In the genomic region with DNA sequence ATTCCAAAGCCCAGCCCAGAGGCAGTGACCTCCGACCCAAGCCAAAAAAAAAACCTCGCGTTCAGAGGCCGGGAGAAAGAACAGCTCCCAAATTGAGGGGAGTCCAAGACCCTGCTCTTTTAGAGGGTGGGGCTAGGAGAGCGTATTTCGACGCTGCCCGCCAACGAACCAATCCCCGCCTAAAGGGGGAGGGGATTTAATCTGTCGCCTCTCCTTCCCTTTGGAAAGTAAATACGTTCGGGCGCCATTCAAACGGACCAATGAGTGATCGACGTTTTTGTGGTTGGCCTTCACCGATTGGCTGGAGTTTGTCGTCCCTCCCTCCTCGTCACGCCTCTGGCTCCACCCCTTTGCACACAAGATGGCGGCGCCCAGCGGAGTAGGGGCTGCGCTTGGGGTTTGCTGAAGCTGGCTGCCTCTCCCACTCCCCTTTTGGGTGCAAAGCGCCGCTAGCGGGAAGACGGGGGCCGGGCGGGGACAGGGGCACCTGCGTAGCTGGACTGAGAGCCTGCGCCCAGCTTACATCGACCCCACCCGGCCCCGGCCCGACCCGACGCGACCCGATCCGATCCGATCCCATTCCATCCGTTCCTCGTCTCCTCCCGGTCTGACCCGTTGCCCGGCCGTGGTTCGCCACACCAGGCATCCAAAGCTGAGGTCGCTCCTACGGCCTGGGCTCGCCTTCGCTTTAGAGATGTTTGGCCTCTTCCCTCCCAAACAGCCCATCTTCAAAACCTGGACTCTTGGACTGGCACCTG, we compare ENCODE assay signal across 1 cellular context.
A peak's percentile ranks its signal among the peaks of the same experiment; 100 is the strongest.
TF ChIP-seq lines count a peak whose summit lies in the region.

A gene (plus strand): TSS at position 355 of the 758 bp plus-strand sequence. CDS start 596 bp downstream, outside the sequence.

TF ChIP-seq in H1, 55 proteins besides CTCF, POLR2A, EP300 and RAD21 (continued from another document):
- TF ChIP-seq SIX5 (IDR thresholded peaks at IDR 0.05; ENCODE audit: low read depth, low read length) (no peak), BRCA1 (IDR thresholded peaks at IDR 0.05; ENCODE audit: low read depth, low read length) (no peak), EZH2 (IDR thresholded peaks at IDR 0.05; ENCODE audit: low read depth, low read length, severe bottlenecking) (no peak), HDAC6 (IDR thresholded peaks at IDR 0.05; ENCODE audit: low read depth, low read length) (no peak), NRF1 (IDR thresholded peaks at IDR 0.05; ENCODE audit: low read depth, low read length) (no peak), GTF2F1 (IDR thresholded peaks at IDR 0.05; ENCODE audit: borderline replicate concordance, low read depth, low read length) (no peak), TBP (IDR thresholded peaks at IDR 0.05; ENCODE audit: low read depth, low read length) (peak; percentile 67), TAF7 (optimal IDR thresholded peaks at IDR 0.05; ENCODE audit: borderline replicate concordance, low read depth, low read length) (no peak), KDM1A (IDR thresholded peaks at IDR 0.05; ENCODE audit: borderline replicate concordance, low read length) (no peak), ZNF274 (IDR thresholded peaks at IDR 0.05; ENCODE audit: borderline replicate concordance, extremely low read depth, low read length) (no peak), KDM4A (IDR thresholded peaks at IDR 0.05; ENCODE audit: low read depth, low read length, severe bottlenecking) (peak; percentile 62), RBBP5 (IDR thresholded peaks at IDR 0.05; ENCODE audit: borderline replicate concordance, low read depth, low read length) (0 out of 2 replicates have a peak, but pooled peaks have one; percentile 17), CBX8 (IDR thresholded peaks at IDR 0.05; ENCODE audit: borderline replicate concordance, low read depth, low read length) (no peak), SIRT6 (IDR thresholded peaks at IDR 0.05; ENCODE audit: low read length) (no peak), POU5F1 (IDR thresholded peaks at IDR 0.05; ENCODE audit: low read depth, low read length) (no peak), NANOG (IDR thresholded peaks at IDR 0.05; ENCODE audit: insufficient read depth, low read depth, low read length, poor library complexity, severe bottlenecking) (no peak), CTBP2 (IDR thresholded peaks at IDR 0.05; ENCODE audit: borderline replicate concordance, insufficient read depth, insufficient read length, low read length) (no peak), POLR2AphosphoS5 (IDR thresholded peaks at IDR 0.05; ENCODE audit: low read depth, low read length) (peak; percentile 76), FOSL1 (IDR thresholded peaks at IDR 0.05; ENCODE audit: insufficient read depth, low read depth, low read length) (no peak), TAF1 (IDR thresholded peaks at IDR 0.05; ENCODE audit: low read depth, low read length) (peak; percentile 88), JUN (IDR thresholded peaks at IDR 0.05; ENCODE audit: low read depth, low read length) (no peak), SIN3A (conservative IDR thresholded peaks at IDR 0.05 in 1 of 2, IDR thresholded peaks at IDR 0.05 in 1 of 2; ENCODE audit: low read depth in 1 of 2, low read length in 2 of 2) (0 out of 4 replicates have a peak, but pooled peaks of 1 of the 2 experiments have one; percentile 63), MAFK (IDR thresholded peaks at IDR 0.05; ENCODE audit: low read depth, low read length) (no peak), SP1 (IDR thresholded peaks at IDR 0.05; ENCODE audit: low read depth, low read length) (peak; percentile 98), KDM5A (IDR thresholded peaks at IDR 0.05; ENCODE audit: low read length) (peak; percentile 99), ASH2L (IDR thresholded peaks at IDR 0.05; ENCODE audit: low read length) (peak; percentile 81), CREB1 (IDR thresholded peaks at IDR 0.05) (peak; percentile 90), SP4 (IDR thresholded peaks at IDR 0.05; ENCODE audit: low read length) (no peak), RFX5 (IDR thresholded peaks at IDR 0.05; ENCODE audit: borderline replicate concordance, low read depth, low read length) (no peak), HDAC2 (IDR thresholded peaks at IDR 0.05; ENCODE audit: borderline replicate concordance in 1 of 2, low read depth in 2 of 2, low read length in 2 of 2) (peak in 1 of 2 experiments; percentile 84; a peak in 1 of 4 replicates), EGR1 (IDR thresholded peaks at IDR 0.05; ENCODE audit: borderline replicate concordance, low read depth, low read length) (no peak), CHD2 (IDR thresholded peaks at IDR 0.05; ENCODE audit: low read length) (peak; percentile 77), SP2 (IDR thresholded peaks at IDR 0.05; ENCODE audit: low read length) (peak; percentile 24; the same call in 1 of the 2 replicates), YY1 (IDR thresholded peaks at IDR 0.05; ENCODE audit: low read depth, low read length) (peak; percentile 98), SAP30 (IDR thresholded peaks at IDR 0.05; ENCODE audit: insufficient read depth, insufficient replicate concordance, low read length) (no peak), TCF12 (IDR thresholded peaks at IDR 0.05; ENCODE audit: low read depth, low read length) (no peak), SRF (IDR thresholded peaks at IDR 0.05; ENCODE audit: low read depth, low read length) (no peak), BCL11A (IDR thresholded peaks at IDR 0.05; ENCODE audit: low read depth in 2 of 2, low read length in 2 of 2) (no peak), CHD1 (IDR thresholded peaks at IDR 0.05; ENCODE audit: low read depth, low read length) (no peak), GABPA (IDR thresholded peaks at IDR 0.05; ENCODE audit: borderline replicate concordance, insufficient read depth, low read length) (no peak), SUZ12 (IDR thresholded peaks at IDR 0.05; ENCODE audit: low read length) (no peak)
- TF ChIP-seq, protein P1, sequence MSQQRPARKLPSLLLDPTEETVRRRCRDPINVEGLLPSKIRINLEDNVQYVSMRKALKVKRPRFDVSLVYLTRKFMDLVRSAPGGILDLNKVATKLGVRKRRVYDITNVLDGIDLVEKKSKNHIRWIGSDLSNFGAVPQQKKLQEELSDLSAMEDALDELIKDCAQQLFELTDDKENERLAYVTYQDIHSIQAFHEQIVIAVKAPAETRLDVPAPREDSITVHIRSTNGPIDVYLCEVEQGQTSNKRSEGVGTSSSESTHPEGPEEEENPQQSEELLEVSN (IDR thresholded peaks at IDR 0.05), result no peak
- TF ChIP-seq, protein P2, sequence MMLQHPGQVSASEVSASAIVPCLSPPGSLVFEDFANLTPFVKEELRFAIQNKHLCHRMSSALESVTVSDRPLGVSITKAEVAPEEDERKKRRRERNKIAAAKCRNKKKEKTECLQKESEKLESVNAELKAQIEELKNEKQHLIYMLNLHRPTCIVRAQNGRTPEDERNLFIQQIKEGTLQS (IDR thresholded peaks at IDR 0.05; ENCODE audit: insufficient read depth, low read depth, low read length), result no peak
- TF ChIP-seq, protein P3, sequence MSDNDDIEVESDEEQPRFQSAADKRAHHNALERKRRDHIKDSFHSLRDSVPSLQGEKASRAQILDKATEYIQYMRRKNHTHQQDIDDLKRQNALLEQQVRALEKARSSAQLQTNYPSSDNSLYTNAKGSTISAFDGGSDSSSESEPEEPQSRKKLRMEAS (IDR thresholded peaks at IDR 0.05), result no peak
- TF ChIP-seq, protein P4, sequence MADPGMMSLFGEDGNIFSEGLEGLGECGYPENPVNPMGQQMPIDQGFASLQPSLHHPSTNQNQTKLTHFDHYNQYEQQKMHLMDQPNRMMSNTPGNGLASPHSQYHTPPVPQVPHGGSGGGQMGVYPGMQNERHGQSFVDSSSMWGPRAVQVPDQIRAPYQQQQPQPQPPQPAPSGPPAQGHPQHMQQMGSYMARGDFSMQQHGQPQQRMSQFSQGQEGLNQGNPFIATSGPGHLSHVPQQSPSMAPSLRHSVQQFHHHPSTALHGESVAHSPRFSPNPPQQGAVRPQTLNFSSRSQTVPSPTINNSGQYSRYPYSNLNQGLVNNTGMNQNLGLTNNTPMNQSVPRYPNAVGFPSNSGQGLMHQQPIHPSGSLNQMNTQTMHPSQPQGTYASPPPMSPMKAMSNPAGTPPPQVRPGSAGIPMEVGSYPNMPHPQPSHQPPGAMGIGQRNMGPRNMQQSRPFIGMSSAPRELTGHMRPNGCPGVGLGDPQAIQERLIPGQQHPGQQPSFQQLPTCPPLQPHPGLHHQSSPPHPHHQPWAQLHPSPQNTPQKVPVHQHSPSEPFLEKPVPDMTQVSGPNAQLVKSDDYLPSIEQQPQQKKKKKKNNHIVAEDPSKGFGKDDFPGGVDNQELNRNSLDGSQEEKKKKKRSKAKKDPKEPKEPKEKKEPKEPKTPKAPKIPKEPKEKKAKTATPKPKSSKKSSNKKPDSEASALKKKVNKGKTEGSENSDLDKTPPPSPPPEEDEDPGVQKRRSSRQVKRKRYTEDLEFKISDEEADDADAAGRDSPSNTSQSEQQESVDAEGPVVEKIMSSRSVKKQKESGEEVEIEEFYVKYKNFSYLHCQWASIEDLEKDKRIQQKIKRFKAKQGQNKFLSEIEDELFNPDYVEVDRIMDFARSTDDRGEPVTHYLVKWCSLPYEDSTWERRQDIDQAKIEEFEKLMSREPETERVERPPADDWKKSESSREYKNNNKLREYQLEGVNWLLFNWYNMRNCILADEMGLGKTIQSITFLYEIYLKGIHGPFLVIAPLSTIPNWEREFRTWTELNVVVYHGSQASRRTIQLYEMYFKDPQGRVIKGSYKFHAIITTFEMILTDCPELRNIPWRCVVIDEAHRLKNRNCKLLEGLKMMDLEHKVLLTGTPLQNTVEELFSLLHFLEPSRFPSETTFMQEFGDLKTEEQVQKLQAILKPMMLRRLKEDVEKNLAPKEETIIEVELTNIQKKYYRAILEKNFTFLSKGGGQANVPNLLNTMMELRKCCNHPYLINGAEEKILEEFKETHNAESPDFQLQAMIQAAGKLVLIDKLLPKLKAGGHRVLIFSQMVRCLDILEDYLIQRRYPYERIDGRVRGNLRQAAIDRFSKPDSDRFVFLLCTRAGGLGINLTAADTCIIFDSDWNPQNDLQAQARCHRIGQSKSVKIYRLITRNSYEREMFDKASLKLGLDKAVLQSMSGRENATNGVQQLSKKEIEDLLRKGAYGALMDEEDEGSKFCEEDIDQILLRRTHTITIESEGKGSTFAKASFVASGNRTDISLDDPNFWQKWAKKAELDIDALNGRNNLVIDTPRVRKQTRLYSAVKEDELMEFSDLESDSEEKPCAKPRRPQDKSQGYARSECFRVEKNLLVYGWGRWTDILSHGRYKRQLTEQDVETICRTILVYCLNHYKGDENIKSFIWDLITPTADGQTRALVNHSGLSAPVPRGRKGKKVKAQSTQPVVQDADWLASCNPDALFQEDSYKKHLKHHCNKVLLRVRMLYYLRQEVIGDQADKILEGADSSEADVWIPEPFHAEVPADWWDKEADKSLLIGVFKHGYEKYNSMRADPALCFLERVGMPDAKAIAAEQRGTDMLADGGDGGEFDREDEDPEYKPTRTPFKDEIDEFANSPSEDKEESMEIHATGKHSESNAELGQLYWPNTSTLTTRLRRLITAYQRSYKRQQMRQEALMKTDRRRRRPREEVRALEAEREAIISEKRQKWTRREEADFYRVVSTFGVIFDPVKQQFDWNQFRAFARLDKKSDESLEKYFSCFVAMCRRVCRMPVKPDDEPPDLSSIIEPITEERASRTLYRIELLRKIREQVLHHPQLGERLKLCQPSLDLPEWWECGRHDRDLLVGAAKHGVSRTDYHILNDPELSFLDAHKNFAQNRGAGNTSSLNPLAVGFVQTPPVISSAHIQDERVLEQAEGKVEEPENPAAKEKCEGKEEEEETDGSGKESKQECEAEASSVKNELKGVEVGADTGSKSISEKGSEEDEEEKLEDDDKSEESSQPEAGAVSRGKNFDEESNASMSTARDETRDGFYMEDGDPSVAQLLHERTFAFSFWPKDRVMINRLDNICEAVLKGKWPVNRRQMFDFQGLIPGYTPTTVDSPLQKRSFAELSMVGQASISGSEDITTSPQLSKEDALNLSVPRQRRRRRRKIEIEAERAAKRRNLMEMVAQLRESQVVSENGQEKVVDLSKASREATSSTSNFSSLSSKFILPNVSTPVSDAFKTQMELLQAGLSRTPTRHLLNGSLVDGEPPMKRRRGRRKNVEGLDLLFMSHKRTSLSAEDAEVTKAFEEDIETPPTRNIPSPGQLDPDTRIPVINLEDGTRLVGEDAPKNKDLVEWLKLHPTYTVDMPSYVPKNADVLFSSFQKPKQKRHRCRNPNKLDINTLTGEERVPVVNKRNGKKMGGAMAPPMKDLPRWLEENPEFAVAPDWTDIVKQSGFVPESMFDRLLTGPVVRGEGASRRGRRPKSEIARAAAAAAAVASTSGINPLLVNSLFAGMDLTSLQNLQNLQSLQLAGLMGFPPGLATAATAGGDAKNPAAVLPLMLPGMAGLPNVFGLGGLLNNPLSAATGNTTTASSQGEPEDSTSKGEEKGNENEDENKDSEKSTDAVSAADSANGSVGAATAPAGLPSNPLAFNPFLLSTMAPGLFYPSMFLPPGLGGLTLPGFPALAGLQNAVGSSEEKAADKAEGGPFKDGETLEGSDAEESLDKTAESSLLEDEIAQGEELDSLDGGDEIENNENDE (IDR thresholded peaks at IDR 0.05; ENCODE audit: insufficient replicate concordance, low read length), result no peak
- TF ChIP-seq, protein P5, sequence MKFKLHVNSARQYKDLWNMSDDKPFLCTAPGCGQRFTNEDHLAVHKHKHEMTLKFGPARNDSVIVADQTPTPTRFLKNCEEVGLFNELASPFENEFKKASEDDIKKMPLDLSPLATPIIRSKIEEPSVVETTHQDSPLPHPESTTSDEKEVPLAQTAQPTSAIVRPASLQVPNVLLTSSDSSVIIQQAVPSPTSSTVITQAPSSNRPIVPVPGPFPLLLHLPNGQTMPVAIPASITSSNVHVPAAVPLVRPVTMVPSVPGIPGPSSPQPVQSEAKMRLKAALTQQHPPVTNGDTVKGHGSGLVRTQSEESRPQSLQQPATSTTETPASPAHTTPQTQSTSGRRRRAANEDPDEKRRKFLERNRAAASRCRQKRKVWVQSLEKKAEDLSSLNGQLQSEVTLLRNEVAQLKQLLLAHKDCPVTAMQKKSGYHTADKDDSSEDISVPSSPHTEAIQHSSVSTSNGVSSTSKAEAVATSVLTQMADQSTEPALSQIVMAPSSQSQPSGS (IDR thresholded peaks at IDR 0.05; ENCODE audit: low read length), result no peak
